In the genomic region with DNA sequence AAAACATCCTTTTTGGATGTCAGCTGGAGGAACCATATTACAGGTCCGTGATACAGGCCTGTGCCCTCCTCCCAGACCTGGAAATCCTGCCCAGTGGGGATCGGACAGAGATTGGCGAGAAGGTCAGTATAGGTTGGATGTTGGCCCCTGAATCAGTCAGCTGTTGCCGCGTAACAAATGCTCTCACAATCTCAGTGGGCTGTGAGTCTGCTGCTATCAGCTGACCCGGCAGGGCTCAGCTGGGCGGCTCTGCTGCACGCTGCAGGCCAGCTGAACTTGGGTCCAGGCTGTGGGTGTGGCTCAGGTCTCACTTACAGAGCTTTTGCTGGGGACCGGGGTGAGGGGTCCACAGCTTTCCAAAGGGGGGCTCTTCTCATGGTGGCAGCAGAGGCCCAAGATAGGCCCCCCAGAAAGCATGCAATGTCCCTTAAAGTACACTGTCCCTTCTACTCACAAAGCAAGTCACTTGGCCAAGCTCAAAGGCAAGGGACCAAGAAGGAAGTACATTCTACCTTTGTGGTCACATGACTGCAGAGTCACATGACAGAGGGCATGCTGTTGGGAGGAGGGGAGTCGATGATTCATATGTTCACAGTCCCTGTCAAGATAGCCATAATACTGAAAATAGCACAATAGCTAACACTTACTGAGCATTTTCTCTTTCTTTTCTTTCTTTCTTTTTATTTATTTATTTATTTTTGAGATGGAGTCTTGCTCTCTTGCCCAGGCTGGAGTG, we compare ENCODE assay signal across 9 cellular contexts.
A peak's percentile ranks its signal among the peaks of the same experiment; 100 is the strongest.
DNase-seq lines count a peak whose midpoint lies in the region; ATAC-seq and TF ChIP-seq lines count a peak whose summit lies in the region.
"Had no signal": no experiment of that assay in that cellular context is flagged by ENCODE, and none has a peak within 500 bp of the region (broad histone marks: within the 10 kb centered on the region; RNA-seq: fewer than 3 reads in every experiment).

No MANE protein-coding gene starts in this region.

- POLR2A ChIA-PET in GM10248 (lab: Yijun Ruan, JAX): no interaction called here

- CTCF ChIA-PET in activated CD8-positive, alpha-beta memory T cell treated with anti-CD3 and anti-CD28 coated beads, Interleukin-2, amount 10 ng/mL, durations not matched to agents 7 days and 5 days (lab: Charles Lee): no interaction called here
- CTCF ChIA-PET in GM10248 (lab: Yijun Ruan, JAX): interaction anchor here (1.4 kb wide), 1 partner anchor 9 kb away, joined by 4 read pairs; no protein-coding TSS in a partner anchor

- H3K27ac Mint-ChIP-seq in activated CD8-positive, alpha-beta memory T cell treated with anti-CD3 and anti-CD28 coated beads, Interleukin-2, amount 10 ng/mL, durations not matched to agents 7 days and 5 days: peak overlapping the region; percentile 59

- ATAC-seq in activated CD8-positive, alpha-beta memory T cell treated with anti-CD3 and anti-CD28 coated beads, Interleukin-2, amount 10 ng/mL, durations not matched to agents 7 days and 5 days: no peak
- ATAC-seq in GM19023 (IDR thresholded peaks at IDR 0.05; ENCODE audit: unreplicated experiment): no peak

- H3K9me3 Mint-ChIP-seq in activated CD8-positive, alpha-beta memory T cell treated with anti-CD3 and anti-CD28 coated beads, Interleukin-2, amount 10 ng/mL, durations not matched to agents 7 days and 5 days (ENCODE audit: low read depth): peaks cover 4% of the 10 kb centered on the region

- H3K36me3 Mint-ChIP-seq in activated CD8-positive, alpha-beta memory T cell treated with anti-CD3 and anti-CD28 coated beads, Interleukin-2, amount 10 ng/mL, durations not matched to agents 7 days and 5 days: peaks cover 66% of the 10 kb centered on the region

- no peak overlapping the region for H3K4me3 Mint-ChIP-seq in activated CD8-positive, alpha-beta memory T cell treated with anti-CD3 and anti-CD28 coated beads, Interleukin-2, amount 10 ng/mL, durations not matched to agents 7 days and 5 days

- no peak for TF ChIP-seq CTCF in GM10248 (IDR thresholded peaks at IDR 0.05; ENCODE audit: control extremely low read depth, extremely low read depth, low read depth, missing control alignments)

- no peak for DNase-seq in activated CD8-positive, alpha-beta memory T cell treated with anti-CD3 and anti-CD28 coated beads, Interleukin-2, amount 10 ng/mL, durations not matched to agents 7 days and 5 days
- DNase-seq in activated CD8-positive, alpha-beta memory T cell treated with anti-CD3 and anti-CD28 coated beads for 24 hours: no peak
- DNase-seq in RKO (ENCODE audit: low spot score): peak; percentile 58
- DNase-seq in dermis blood vessel endothelial cell: peak; percentile 37
- peak; percentile 41 for DNase-seq in stimulated activated CD8-positive, alpha-beta memory T cell treated with anti-CD3 and anti-CD28 coated beads, Interleukin-4, amount 100 ng/mL, for 48 hours
- DNase-seq in NCI-H524 (lab: John Stamatoyannopoulos, UW): no peak
- no peak for DNase-seq in GM10248 (ENCODE audit: extremely low spot score)
- DNase-seq: small intestine had no signal

- no peaks in the 10 kb centered on the region for H3K27me3 Mint-ChIP-seq in activated CD8-positive, alpha-beta memory T cell treated with anti-CD3 and anti-CD28 coated beads, Interleukin-2, amount 10 ng/mL, durations not matched to agents 7 days and 5 days

- H3K4me1 Mint-ChIP-seq in activated CD8-positive, alpha-beta memory T cell treated with anti-CD3 and anti-CD28 coated beads, Interleukin-2, amount 10 ng/mL, durations not matched to agents 7 days and 5 days: no peaks in the 10 kb centered on the region

Comparison
In these comparisons a context has a peak if more than half of its experiments do, and no peak if none do; other contexts are left out.
1. DNase-seq: peak in RKO (single experiment), dermis blood vessel endothelial cell (single experiment) and stimulated activated CD8-positive, alpha-beta memory T cell treated with anti-CD3 and anti-CD28 coated beads, Interleukin-4, amount 100 ng/mL, for 48 hours (single experiment); none in activated CD8-positive, alpha-beta memory T cell treated with anti-CD3 and anti-CD28 coated beads, Interleukin-2, amount 10 ng/mL, durations not matched to agents 7 days and 5 days (single experiment), activated CD8-positive, alpha-beta memory T cell treated with anti-CD3 and anti-CD28 coated beads for 24 hours (single experiment), NCI-H524 (0 of 2) and GM10248 (single experiment).